ENCODE assay signal across 1 cellular context in genomic region chr6:37302086-37302686, GRCh38.
TF ChIP-seq lines count a peak whose summit lies in the region.

No MANE protein-coding gene starts in this region.

TF ChIP-seq in K562, 482 proteins besides CTCF, POLR2A, EP300 and RAD21 (continued from another document and continues in another):
- TF ChIP-seq CTCFL (IDR thresholded peaks at IDR 0.05; ENCODE audit: borderline replicate concordance, insufficient read depth, low read depth, low read length, poor library complexity, severe bottlenecking) (no peak), HDAC1 (IDR thresholded peaks at IDR 0.05) (peak; percentile 77 to 95), FOSL1 (tag; conservative IDR thresholded peaks at IDR 0.05) (peak; percentile 94), HMBOX1 (IDR thresholded peaks at IDR 0.05) (peak; percentile 79), CHAMP1 (IDR thresholded peaks at IDR 0.05) (peak; percentile 97), ZNF197 (CRISPR knock-in tag; IDR thresholded peaks at IDR 0.05; ENCODE audit: low read depth) (peak; percentile 99), ZNF740 (CRISPR knock-in tag; IDR thresholded peaks at IDR 0.05) (no peak), ZNF740 (tag; IDR thresholded peaks at IDR 0.05) (no peak), FUS (optimal IDR thresholded peaks at IDR 0.05; ENCODE audit: low read depth, low read length) (no peak), KDM2B (CRISPR knock-in tag; IDR thresholded peaks at IDR 0.05) (no peak), XRCC5 (IDR thresholded peaks at IDR 0.05; ENCODE audit: low read depth, low read length) (no peak), ZNF121 (CRISPR knock-in tag; conservative IDR thresholded peaks at IDR 0.05) (no peak), NFRKB (IDR thresholded peaks at IDR 0.05; ENCODE audit: low read depth) (no peak), HMGXB4 (CRISPR knock-in tag; IDR thresholded peaks at IDR 0.05) (no peak), ZNF699 (CRISPR knock-in tag; IDR thresholded peaks at IDR 0.05; ENCODE audit: insufficient replicate concordance) (no peak), TSHZ1 (CRISPR knock-in tag; IDR thresholded peaks at IDR 0.05) (peak; percentile 84), MEIS2 (IDR thresholded peaks at IDR 0.05; ENCODE audit: partially characterized antibody) (peak; percentile 91), MAZ (CRISPR knock-in tag; conservative IDR thresholded peaks at IDR 0.05 in 1 of 2, IDR thresholded peaks at IDR 0.05 in 1 of 2) (peak; percentile 93 to 95), SMARCB1 (IDR thresholded peaks at IDR 0.05; ENCODE audit: insufficient read length, low read depth) (no peak), CTBP1 (IDR thresholded peaks at IDR 0.05; ENCODE audit: borderline replicate concordance) (peak; percentile 99), NKRF (IDR thresholded peaks at IDR 0.05; ENCODE audit: borderline replicate concordance) (no peak), HMGN3 (IDR thresholded peaks at IDR 0.05; ENCODE audit: borderline replicate concordance, extremely low read depth, insufficient read length, low read depth, low read length) (peak; percentile 98), SETDB1 (IDR thresholded peaks at IDR 0.05; ENCODE audit: low read length) (no peak), ZNF668 (CRISPR knock-in tag; IDR thresholded peaks at IDR 0.05) (peak; percentile 89; the same call in 1 of the 2 replicates), SLC30A9 (CRISPR knock-in tag; IDR thresholded peaks at IDR 0.05) (no peak), CXXC5 (CRISPR knock-in tag; IDR thresholded peaks at IDR 0.05) (peak; percentile 93), SRSF9 (IDR thresholded peaks at IDR 0.05; ENCODE audit: borderline replicate concordance, low read depth, low read length) (no peak), JUN (IDR thresholded peaks at IDR 0.05; ENCODE audit: borderline replicate concordance, low read depth, low read length) (peak; percentile 79; the same call in 1 of the 2 replicates), JUN (CRISPR knock-in tag; IDR thresholded peaks at IDR 0.05; ENCODE audit: borderline replicate concordance) (no peak), ZBTB34 (CRISPR knock-in tag; IDR thresholded peaks at IDR 0.05) (no peak; the same call in 1 of the 2 replicates), DMBX1 (CRISPR knock-in tag; IDR thresholded peaks at IDR 0.05; ENCODE audit: borderline replicate concordance) (peak; percentile 99), ASH1L (IDR thresholded peaks at IDR 0.05; ENCODE audit: borderline replicate concordance, low read depth, partially characterized antibody) (no peak), TEAD2 (tag; IDR thresholded peaks at IDR 0.05) (no peak; the same call in 1 of the 2 replicates), ZNF561 (CRISPR knock-in tag; conservative IDR thresholded peaks at IDR 0.05) (no peak), SRSF7 (optimal IDR thresholded peaks at IDR 0.05; ENCODE audit: low read depth, low read length) (no peak), ZNF324 (CRISPR knock-in tag; IDR thresholded peaks at IDR 0.05) (peak; percentile 66; the same call in 1 of the 2 replicates), SP1 (CRISPR knock-in tag; IDR thresholded peaks at IDR 0.05) (peak; percentile 84), ZNF655 (CRISPR knock-in tag; IDR thresholded peaks at IDR 0.05) (0 out of 2 replicates have a peak, but pooled peaks have one; percentile 42), TCF3 (CRISPR knock-in tag; IDR thresholded peaks at IDR 0.05) (peak; percentile 100), ZNF24 (IDR thresholded peaks at IDR 0.05) (peak; percentile 88), BRF2 (IDR thresholded peaks at IDR 0.05; ENCODE audit: borderline replicate concordance, insufficient read depth, insufficient read length) (no peak), BRCA1 (IDR thresholded peaks at IDR 0.05) (no peak), BRCA1 (CRISPR knock-in tag; IDR thresholded peaks at IDR 0.05) (no peak), PHTF2 (CRISPR knock-in tag; IDR thresholded peaks at IDR 0.05) (peak; percentile 79; the same call in 1 of the 2 replicates), SMAD1 (IDR thresholded peaks at IDR 0.05; ENCODE audit: low read depth, low read length, partially characterized antibody) (peak; percentile 99), ETV5 (CRISPR knock-in tag; IDR thresholded peaks at IDR 0.05; ENCODE audit: low read depth) (peak; percentile 76), RBM14 (IDR thresholded peaks at IDR 0.05; ENCODE audit: borderline replicate concordance, insufficient read depth, low read depth, low read length) (no peak), ZNF253 (CRISPR knock-in tag; conservative IDR thresholded peaks at IDR 0.05) (no peak), LEF1 (IDR thresholded peaks at IDR 0.05) (peak; percentile 95)
